In the genomic region with DNA sequence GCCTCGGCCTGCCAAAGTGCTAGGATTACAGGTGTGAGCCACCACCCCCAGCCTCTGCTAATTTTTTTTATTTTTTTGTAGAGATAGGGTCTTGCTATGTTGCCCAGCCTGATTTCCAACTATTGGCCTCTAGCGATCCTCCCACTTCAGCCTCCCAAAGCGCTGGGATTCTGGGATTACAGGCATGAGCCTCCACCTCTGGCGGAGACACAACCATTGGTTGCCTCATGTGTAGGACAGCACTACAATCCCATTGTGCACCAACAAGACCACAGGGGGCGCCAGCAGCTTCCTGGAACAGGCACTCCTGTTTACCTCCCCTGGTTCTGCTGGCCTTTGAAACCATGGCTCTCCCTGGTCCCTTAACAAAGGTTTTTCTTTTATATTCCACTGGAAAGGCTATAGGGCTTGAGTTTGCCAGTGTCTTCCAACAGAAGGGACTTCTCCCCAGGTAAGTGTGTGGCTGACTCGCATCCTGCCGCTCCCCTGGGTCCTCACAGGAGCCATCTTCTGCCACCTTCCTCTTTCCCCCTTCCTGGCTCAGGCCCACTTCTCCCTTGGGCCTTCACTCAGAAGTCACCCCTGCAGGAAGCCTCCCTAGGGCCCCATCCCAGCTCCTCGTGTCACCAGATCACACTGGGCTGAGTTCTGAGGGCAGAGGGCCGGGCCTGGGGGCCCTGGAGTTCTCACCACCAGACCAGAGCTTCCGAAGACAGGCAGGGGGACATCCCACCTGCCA, we compare ENCODE assay signal across 8 cellular contexts. TPM values are rescaled to one million over a fixed set of nuclear protein-coding genes. Genes with fewer than 3 reads are reported as not detected.
DNase-seq lines count a peak whose midpoint lies in the region; ATAC-seq lines count a peak whose summit lies in the region.

No MANE protein-coding gene starts in this region.

- peak overlapping the region; percentile 66 for H3K4me3 Mint-ChIP-seq in activated CD4-positive, alpha-beta memory T cell treated with anti-CD3 and anti-CD28 coated beads, Interleukin-2, amount 10 ng/mL, durations not matched to agents 7 days and 5 days

- peaks cover 31% of the 10 kb centered on the region for H3K4me1 Mint-ChIP-seq in activated CD4-positive, alpha-beta memory T cell treated with anti-CD3 and anti-CD28 coated beads, Interleukin-2, amount 10 ng/mL, durations not matched to agents 7 days and 5 days

- H3K27me3 Mint-ChIP-seq in activated CD4-positive, alpha-beta memory T cell treated with anti-CD3 and anti-CD28 coated beads, Interleukin-2, amount 10 ng/mL, durations not matched to agents 7 days and 5 days, result no peaks in the 10 kb centered on the region

- intact Hi-C loops in posterior cingulate gyrus (cut with DNase I), result no loop called here

- DNase-seq in Ammon's horn (ENCODE audit: low spot score) (peak; percentile 53), NCI-H526 treated with DMSO at 0.1 percent for 48 hours (lab: John Stamatoyannopoulos, UW) (peak; percentile 42), fibroblast of the conjunctiva (ENCODE audit: low read depth) (peak; percentile 31), posterior cingulate gyrus (peak in 6 of 10 donors; percentile 52 to 93 (median 62)), medulla oblongata (ENCODE audit: extremely low spot score) (no peak)
- peak; percentile 70 for DNase-seq in activated CD4-positive, alpha-beta memory T cell treated with anti-CD3 and anti-CD28 coated beads, Interleukin-2, amount 10 ng/mL, durations not matched to agents 7 days and 5 days

- no peaks in the 10 kb centered on the region for H3K36me3 Mint-ChIP-seq in activated CD4-positive, alpha-beta memory T cell treated with anti-CD3 and anti-CD28 coated beads, Interleukin-2, amount 10 ng/mL, durations not matched to agents 7 days and 5 days (ENCODE audit: low read depth)

- ATAC-seq in GM21390 (IDR thresholded peaks at IDR 0.05; ENCODE audit: unreplicated experiment), result peak; percentile 45
- no peak for ATAC-seq in GM19035 (IDR thresholded peaks at IDR 0.05; ENCODE audit: unreplicated experiment)

- CTCF ChIA-PET in activated CD4-positive, alpha-beta memory T cell treated with anti-CD3 and anti-CD28 coated beads, Interleukin-2, amount 10 ng/mL, durations not matched to agents 7 days and 5 days (lab: Charles Lee), result interaction anchor here (0.5 to 3.2 kb wide), 14 partner anchors 9 to 344 kb away, joined by 3 to 33 read pairs (median 4); a partner anchor contains a TSS

- H3K9me3 Mint-ChIP-seq in activated CD4-positive, alpha-beta memory T cell treated with anti-CD3 and anti-CD28 coated beads, Interleukin-2, amount 10 ng/mL, durations not matched to agents 7 days and 5 days, result no peaks in the 10 kb centered on the region

- POLR2A ChIA-PET in activated CD4-positive, alpha-beta memory T cell treated with anti-CD3 and anti-CD28 coated beads, Interleukin-2, amount 10 ng/mL, durations not matched to agents 7 days and 5 days (lab: Charles Lee), result interaction anchor here (0.7 to 2.6 kb wide), 7 partner anchors 11 to 259 kb away, joined by 3 to 20 read pairs (median 4); a partner anchor contains a TSS

- peak overlapping the region; percentile 68 for H3K27ac Mint-ChIP-seq in activated CD4-positive, alpha-beta memory T cell treated with anti-CD3 and anti-CD28 coated beads, Interleukin-2, amount 10 ng/mL, durations not matched to agents 7 days and 5 days

RNA-seq across cellular contexts. Expression of a gene that starts 39.2 kb away (rescaled TPM):
- not detected for total RNA-seq in activated CD4-positive, alpha-beta memory T cell treated with anti-CD3 and anti-CD28 coated beads, Interleukin-2, amount 10 ng/mL, durations not matched to agents 7 days and 5 days
